In the genomic region with DNA sequence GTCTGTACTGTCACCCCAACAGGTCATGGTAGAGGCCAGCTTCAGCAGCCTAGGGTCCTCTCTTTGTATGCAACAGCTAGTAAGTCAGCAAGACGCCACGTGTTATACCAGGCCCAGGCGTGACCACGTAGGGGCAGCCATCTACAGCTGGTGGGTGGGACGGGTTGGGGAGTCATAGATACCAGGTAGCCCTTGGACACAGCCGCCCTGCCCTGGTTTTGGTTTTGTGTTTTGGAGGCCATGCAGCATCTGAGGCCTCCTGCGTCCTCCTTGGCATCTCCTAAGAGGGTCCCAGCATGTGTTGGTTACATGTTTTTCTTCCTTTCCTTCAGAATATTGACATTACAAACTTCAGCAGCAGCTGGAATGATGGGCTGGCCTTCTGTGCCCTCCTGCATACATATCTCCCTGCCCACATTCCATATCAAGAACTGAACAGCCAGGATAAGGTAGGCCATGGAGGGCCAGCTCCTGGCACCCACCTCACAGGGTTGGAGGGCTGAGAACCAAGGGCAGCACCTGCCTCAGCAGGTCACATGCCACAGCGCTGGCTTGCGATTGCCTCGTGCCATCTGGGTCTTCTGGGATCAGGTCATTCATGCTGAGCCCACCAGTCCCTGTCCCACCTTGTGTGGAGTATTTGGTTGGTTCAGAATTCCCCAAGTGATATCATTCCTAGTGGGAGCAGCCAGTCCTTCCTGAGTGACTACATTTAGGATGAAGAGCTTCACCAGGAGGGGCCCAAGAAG, we compare ENCODE assay signal across 12 cellular contexts.
"Had no signal": no experiment of that assay in that cellular context is flagged by ENCODE, and none has a peak within 500 bp of the region (broad histone marks: within the 10 kb centered on the region; RNA-seq: fewer than 3 reads in every experiment).

No MANE protein-coding gene starts in this region.

- H3K27me3 ChIP-seq: adrenal gland, cardiac muscle cell, gastroesophageal sphincter, neutrophil had no signal

- DNase-seq: activated CD4-positive, alpha-beta T cell treated with anti-CD3 and anti-CD28 coated beads, Interleukin-2, amount 50 U/mL, for 1 hour; activated CD4-positive, CD25-positive, alpha-beta regulatory T cell; mammary epithelial cell; naive thymus-derived CD4-positive, alpha-beta T cell; stimulated activated CD4-positive, alpha-beta T cell treated with anti-CD3 and anti-CD28 coated beads, Interleukin-1b, Interleukin-23, amount 100 ng/mL, for 48 hours had no signal

- H3K27ac ChIP-seq: adrenal gland, cardiac muscle cell, gastroesophageal sphincter, neutrophil had no signal

- H3K4me3 Mint-ChIP-seq: naive thymus-derived CD4-positive, alpha-beta T cell; T-helper 2 cell treated with Interferon-gamma antibody and Interleukin-4, amounts not matched to agents 5 μg/mL and 100 μg/mL, for 36 hours had no signal

- H3K9me3 Mint-ChIP-seq: naive thymus-derived CD4-positive, alpha-beta T cell; T-helper 2 cell treated with Interferon-gamma antibody and Interleukin-4, amounts not matched to agents 5 μg/mL and 100 μg/mL, for 36 hours had no signal

- H3K27ac Mint-ChIP-seq: T-helper 2 cell treated with Interferon-gamma antibody and Interleukin-4, amounts not matched to agents 5 μg/mL and 100 μg/mL, for 36 hours had no signal

- ATAC-seq: gastroesophageal sphincter; left lobe of liver; mucosa of descending colon; naive thymus-derived CD4-positive, alpha-beta T cell had no signal

- H3K4me3 ChIP-seq: adrenal gland, cardiac muscle cell, gastroesophageal sphincter, mucosa of descending colon had no signal

- H3K27me3 Mint-ChIP-seq: naive thymus-derived CD4-positive, alpha-beta T cell had no signal

- H3K9me3 ChIP-seq: adrenal gland, gastroesophageal sphincter, mucosa of descending colon, neutrophil had no signal
